In genomic region chr9:16191691-16192402, GRCh38 we compare ENCODE assay signal across 8 cellular contexts.
A peak's percentile ranks its signal among the peaks of the same experiment; 100 is the strongest.
DNase-seq lines count a peak whose midpoint lies in the region; ATAC-seq and TF ChIP-seq lines count a peak whose summit lies in the region.

No MANE protein-coding gene starts in this region.

- no peaks in the 10 kb centered on the region for H3K36me3 Mint-ChIP-seq in Calu3 (ENCODE audit: insufficient read depth, unreplicated experiment)

- H3K27ac ChIP-seq in Karpas-422 (ENCODE audit: low read length) (no peak overlapping the region), testis (no peak overlapping the region)

- ATAC-seq in GM19328 (IDR thresholded peaks at IDR 0.05; ENCODE audit: unreplicated experiment) (peak; percentile 62), mucosa of descending colon (peak; percentile 97), HG03095 (IDR thresholded peaks at IDR 0.05; ENCODE audit: unreplicated experiment) (no peak)

- peak; percentile 78 for DNase-seq in Calu3
- DNase-seq in Karpas-422 = peak; percentile 80
- DNase-seq in SKM-1 treated with dmso at 0.1 percent for 144 hours (lab: John Stamatoyannopoulos, UW; ENCODE audit: unreplicated experiment) = peak; percentile 59
- DNase-seq in epidermal melanocyte (ENCODE audit: insufficient read length, low spot score) = peak; percentile 57
- DNase-seq in mucosa of descending colon = peak; percentile 70 to 88 (median 84)
- DNase-seq in testis = peak; percentile 90

- H3K9me3 ChIP-seq in Karpas-422 (ENCODE audit: low read length) (no peaks in the 10 kb centered on the region), mucosa of descending colon (no peaks in the 10 kb centered on the region), testis (no peaks in the 10 kb centered on the region)

- no peak overlapping the region for H3K4me3 ChIP-seq in Karpas-422 (ENCODE audit: low read length)
- H3K4me3 ChIP-seq in mucosa of descending colon = no peak overlapping the region
- H3K4me3 ChIP-seq in testis = no peak overlapping the region

- WGBS in testis, 2 donors = 1 to 3% methylated on average over 10 to 14 of the region's 14 CpGs

- peak; percentile 63 for TF ChIP-seq CTCF in Calu3 (IDR thresholded peaks at IDR 0.05; ENCODE audit: unreplicated experiment)
- TF ChIP-seq CTCF in mucosa of descending colon (IDR thresholded peaks at IDR 0.05) = peak; percentile 72
- peak; percentile 50 to 85 (median 82) for TF ChIP-seq CTCF in testis (IDR thresholded peaks at IDR 0.05)

- CTCF ChIA-PET in Calu3 (lab: Charles Lee) = no interaction called here

- H3K4me1 ChIP-seq in Karpas-422 (ENCODE audit: low read length) = peaks cover 3% of the 10 kb centered on the region; the same call in 1 of the 2 replicates
- no peaks in the 10 kb centered on the region for H3K4me1 ChIP-seq in mucosa of descending colon (ENCODE audit: low read depth)
- peaks cover 9% of the 10 kb centered on the region for H3K4me1 ChIP-seq in testis

- no peak overlapping the region for H3K9ac ChIP-seq in Karpas-422 (ENCODE audit: low read length)

- H3K27me3 ChIP-seq in Karpas-422 (ENCODE audit: low read length) (no peaks in the 10 kb centered on the region), testis (no peaks in the 10 kb centered on the region)

- H3K4me2 ChIP-seq in Karpas-422 (ENCODE audit: low read depth, low read length, poor library complexity, severe bottlenecking) = no peak overlapping the region

- no peak overlapping the region for H3K27ac Mint-ChIP-seq in Calu3 (ENCODE audit: unreplicated experiment)

- H3K9me2 ChIP-seq in Karpas-422 (replicated peaks; ENCODE audit: insufficient read depth, low read length) = no peaks in the 10 kb centered on the region

- no peaks in the 10 kb centered on the region for H3K9me3 Mint-ChIP-seq in Calu3 (ENCODE audit: low read depth, unreplicated experiment)

- H3K79me2 ChIP-seq in Karpas-422 (ENCODE audit: low read length) = no peaks in the 10 kb centered on the region

- H2AFZ ChIP-seq in Karpas-422 (ENCODE audit: low read length) = no peak overlapping the region

- H3K4me1 Mint-ChIP-seq in Calu3 (ENCODE audit: low read depth, unreplicated experiment) = peaks cover 13% of the 10 kb centered on the region

- intact Hi-C loops in Calu3 (cut with micrococcal nuclease; ENCODE audit: unreplicated experiment) (loop anchor here (5.0 to 10.0 kb wide), 3 partner anchors 253 to 535 kb away; no protein-coding TSS in a partner anchor), mucosa of descending colon (cut with DNase I, micrococcal nuclease) (no loop called here), testis (cut with DNase I; ENCODE audit: low total_unique reads) (no loop called here)

- H3K4me3 Mint-ChIP-seq in Calu3 (ENCODE audit: low read depth, unreplicated experiment) = peak overlapping the region; percentile 28

- no peaks in the 10 kb centered on the region for H3K27me3 Mint-ChIP-seq in Calu3 (ENCODE audit: unreplicated experiment)

- BruUV-seq in Calu3 (replicated peaks; lab: Mats Ljungman, UMichigan) = no TSS peak

- no peaks in the 10 kb centered on the region for H3K36me3 ChIP-seq in Karpas-422 (ENCODE audit: insufficient read depth, low read length)
- no peaks in the 10 kb centered on the region for H3K36me3 ChIP-seq in mucosa of descending colon (ENCODE audit: low read depth)
- no peaks in the 10 kb centered on the region for H3K36me3 ChIP-seq in testis (ENCODE audit: low read depth, missing control alignments)

- TF ChIP-seq POLR2A in testis (IDR thresholded peaks at IDR 0.05) = no peak

- H4K20me1 ChIP-seq in Karpas-422 (ENCODE audit: insufficient read depth, low read depth, low read length) = no peaks in the 10 kb centered on the region
